Comparison of ENCODE assay signal across 12 cellular contexts in the genomic region with DNA sequence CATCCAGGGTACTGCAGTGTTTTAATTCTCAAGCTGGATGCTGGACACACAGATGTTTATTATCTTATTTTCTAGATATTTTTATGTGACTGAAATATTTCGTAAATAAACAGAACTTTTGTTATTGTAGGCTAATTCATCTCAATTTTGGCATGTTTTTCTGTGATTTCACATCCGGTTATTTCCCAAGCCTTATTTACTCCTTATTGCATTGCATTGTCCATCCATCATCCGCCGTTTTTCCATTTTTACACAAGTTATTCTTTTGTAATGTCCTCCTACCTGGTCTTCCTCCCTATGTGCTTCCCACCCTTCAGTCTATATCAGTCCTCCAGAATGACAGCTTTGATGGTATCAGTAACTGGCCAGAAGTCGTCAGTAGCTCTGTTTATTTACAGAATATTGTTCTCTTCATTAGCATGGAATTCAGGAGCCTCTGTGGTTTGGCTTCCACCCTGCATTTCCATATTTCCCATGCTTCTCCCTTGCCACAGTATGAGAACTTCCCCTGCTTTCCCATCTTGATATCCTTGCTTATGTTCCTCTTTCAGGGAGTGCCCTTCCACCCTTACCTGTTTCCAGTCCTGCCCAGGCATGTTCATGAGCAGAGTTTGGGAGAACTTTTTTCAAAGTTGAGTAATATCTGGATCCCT. TPM values are rescaled to one million over a fixed set of nuclear protein-coding genes. Genes with fewer than 3 reads are reported as not detected.
DNase-seq lines count a peak whose midpoint lies in the region; ATAC-seq and TF ChIP-seq lines count a peak whose summit lies in the region.
"Had no signal": no experiment of that assay in that cellular context is flagged by ENCODE, and none has a peak within 500 bp of the region (broad histone marks: within the 10 kb centered on the region; RNA-seq: fewer than 3 reads in every experiment).

No MANE protein-coding gene starts in this region.

- TF ChIP-seq CTCF in endothelial cell (IDR thresholded peaks at IDR 0.05; ENCODE audit: unreplicated experiment): no peak
- no peak for TF ChIP-seq CTCF in spleen (IDR thresholded peaks at IDR 0.05 in 8 of 11, conservative IDR thresholded peaks at IDR 0.05 in 3 of 11)

- ATAC-seq in GM18870 (IDR thresholded peaks at IDR 0.05; ENCODE audit: unreplicated experiment): peak; percentile 35
- ATAC-seq: gastroesophageal sphincter had no signal

- no peaks in the 10 kb centered on the region for H3K4me1 ChIP-seq in spleen

- no peaks in the 10 kb centered on the region for H3K27me3 ChIP-seq in spleen (replicated peaks in 1 of 7)
- H3K27me3 ChIP-seq: gastroesophageal sphincter, Peyer's patch had no signal

- H3K27me3 Mint-ChIP-seq in endothelial cell (ENCODE audit: unreplicated experiment): peaks cover 5% of the 10 kb centered on the region

- intact Hi-C loops in spleen (cut with DNase I; ENCODE audit: low total_unique reads): no loop called here

- peak overlapping the region in 1 of 8 donors; percentile 10 for H3K27ac ChIP-seq in spleen
- H3K27ac ChIP-seq: gastroesophageal sphincter, Peyer's patch had no signal

- H3K4me3 Mint-ChIP-seq in endothelial cell (ENCODE audit: unreplicated experiment): no peak overlapping the region

- H3K9me3 Mint-ChIP-seq in endothelial cell (ENCODE audit: unreplicated experiment): no peaks in the 10 kb centered on the region

- no peak overlapping the region for H3K4me3 ChIP-seq in spleen
- H3K4me3 ChIP-seq: gastroesophageal sphincter, Peyer's patch had no signal

- no peaks in the 10 kb centered on the region for H3K9me3 ChIP-seq in spleen
- H3K9me3 ChIP-seq: gastroesophageal sphincter, Peyer's patch had no signal

- H3K36me3 ChIP-seq in spleen: no peaks in the 10 kb centered on the region
- H3K36me3 ChIP-seq: gastroesophageal sphincter, Peyer's patch had no signal

- H3K4me1 Mint-ChIP-seq in endothelial cell (ENCODE audit: unreplicated experiment): peaks cover 59% of the 10 kb centered on the region

- H3K27ac Mint-ChIP-seq in endothelial cell (ENCODE audit: unreplicated experiment): peak overlapping the region; percentile 54

- TF ChIP-seq POLR2A in spleen (IDR thresholded peaks at IDR 0.05): no peak

- WGBS in spleen, 5 donors: 57 to 73% (median 71%) methylated on average over 5 of the region's 5 CpGs

- no peaks in the 10 kb centered on the region for H3K36me3 Mint-ChIP-seq in endothelial cell (ENCODE audit: low read depth, unreplicated experiment)

- DNase-seq in LHCN-M2 (ENCODE audit: low read depth) (peak; percentile 74), endothelial cell (ENCODE audit: low spot score) (no peak), renal cortical epithelial cell (ENCODE audit: low read depth) (peak; percentile 38), NCI-H748 treated with DMSO at 0.1 percent for 48 hours (lab: John Stamatoyannopoulos, UW) (no peak), SW 1271 (lab: John Stamatoyannopoulos, UW) (no peak), spleen (no peak)
- DNase-seq: activated CD4-positive, CD25-positive, alpha-beta regulatory T cell treated with anti-CD3 and anti-CD28 coated beads, Interleukin-2, amount 50 U/mL, for 72 hours; amygdala; GF-D8; Peyer's patch had no signal

RNA-seq across cellular contexts. Expression of gene GNAI1, which starts 16.1 kb away (rescaled TPM):
- 84.0 and 95.9 TPM in 2 replicates for total RNA-seq in LHCN-M2 (2014; rRNA removed)
- polyA plus RNA-seq in LHCN-M2 (2012): 36.7 TPM
- 132 TPM for total RNA-seq in endothelial cell (ENCODE audit: unreplicated experiment)
- 38.4 and 101 TPM in 2 replicates for total RNA-seq in renal cortical epithelial cell
- total RNA-seq in spleen: 10 to 100 TPM; 10.4 to 16.3 (median 14.5) TPM
- 1 to 10 TPM; 2.5 to 5.5 (median 4.3) TPM for polyA plus RNA-seq in spleen

Comparison
In these comparisons a context has a peak if more than half of its experiments do, and no peak if none do; other contexts are left out.
1. DNase-seq: peak in LHCN-M2 (single experiment) and renal cortical epithelial cell (single experiment); none in endothelial cell (single experiment), NCI-H748 treated with DMSO at 0.1 percent for 48 hours (single experiment), SW 1271 (0 of 2) and spleen (single experiment).